Comparison of ENCODE assay signal across 1 cellular context in genomic region chr7:122844191-122844988, GRCh38.
TF ChIP-seq lines count a peak whose summit lies in the region.

No MANE protein-coding gene starts in this region.

TF ChIP-seq in HepG2, 621 proteins besides CTCF, POLR2A, EP300 and RAD21 (continued from another document and continues in another):
- TF ChIP-seq, protein P1, sequence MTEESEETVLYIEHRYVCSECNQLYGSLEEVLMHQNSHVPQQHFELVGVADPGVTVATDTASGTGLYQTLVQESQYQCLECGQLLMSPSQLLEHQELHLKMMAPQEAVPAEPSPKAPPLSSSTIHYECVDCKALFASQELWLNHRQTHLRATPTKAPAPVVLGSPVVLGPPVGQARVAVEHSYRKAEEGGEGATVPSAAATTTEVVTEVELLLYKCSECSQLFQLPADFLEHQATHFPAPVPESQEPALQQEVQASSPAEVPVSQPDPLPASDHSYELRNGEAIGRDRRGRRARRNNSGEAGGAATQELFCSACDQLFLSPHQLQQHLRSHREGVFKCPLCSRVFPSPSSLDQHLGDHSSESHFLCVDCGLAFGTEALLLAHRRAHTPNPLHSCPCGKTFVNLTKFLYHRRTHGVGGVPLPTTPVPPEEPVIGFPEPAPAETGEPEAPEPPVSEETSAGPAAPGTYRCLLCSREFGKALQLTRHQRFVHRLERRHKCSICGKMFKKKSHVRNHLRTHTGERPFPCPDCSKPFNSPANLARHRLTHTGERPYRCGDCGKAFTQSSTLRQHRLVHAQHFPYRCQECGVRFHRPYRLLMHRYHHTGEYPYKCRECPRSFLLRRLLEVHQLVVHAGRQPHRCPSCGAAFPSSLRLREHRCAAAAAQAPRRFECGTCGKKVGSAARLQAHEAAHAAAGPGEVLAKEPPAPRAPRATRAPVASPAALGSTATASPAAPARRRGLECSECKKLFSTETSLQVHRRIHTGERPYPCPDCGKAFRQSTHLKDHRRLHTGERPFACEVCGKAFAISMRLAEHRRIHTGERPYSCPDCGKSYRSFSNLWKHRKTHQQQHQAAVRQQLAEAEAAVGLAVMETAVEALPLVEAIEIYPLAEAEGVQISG (CRISPR knock-in tag; IDR thresholded peaks at IDR 0.05) = no peak
- TF ChIP-seq ZNF556 (CRISPR knock-in tag; IDR thresholded peaks at IDR 0.05; ENCODE audit: borderline replicate concordance) = no peak
- TF ChIP-seq CHCHD3 (CRISPR knock-in tag; IDR thresholded peaks at IDR 0.05) = no peak
- TF ChIP-seq, protein P2, sequence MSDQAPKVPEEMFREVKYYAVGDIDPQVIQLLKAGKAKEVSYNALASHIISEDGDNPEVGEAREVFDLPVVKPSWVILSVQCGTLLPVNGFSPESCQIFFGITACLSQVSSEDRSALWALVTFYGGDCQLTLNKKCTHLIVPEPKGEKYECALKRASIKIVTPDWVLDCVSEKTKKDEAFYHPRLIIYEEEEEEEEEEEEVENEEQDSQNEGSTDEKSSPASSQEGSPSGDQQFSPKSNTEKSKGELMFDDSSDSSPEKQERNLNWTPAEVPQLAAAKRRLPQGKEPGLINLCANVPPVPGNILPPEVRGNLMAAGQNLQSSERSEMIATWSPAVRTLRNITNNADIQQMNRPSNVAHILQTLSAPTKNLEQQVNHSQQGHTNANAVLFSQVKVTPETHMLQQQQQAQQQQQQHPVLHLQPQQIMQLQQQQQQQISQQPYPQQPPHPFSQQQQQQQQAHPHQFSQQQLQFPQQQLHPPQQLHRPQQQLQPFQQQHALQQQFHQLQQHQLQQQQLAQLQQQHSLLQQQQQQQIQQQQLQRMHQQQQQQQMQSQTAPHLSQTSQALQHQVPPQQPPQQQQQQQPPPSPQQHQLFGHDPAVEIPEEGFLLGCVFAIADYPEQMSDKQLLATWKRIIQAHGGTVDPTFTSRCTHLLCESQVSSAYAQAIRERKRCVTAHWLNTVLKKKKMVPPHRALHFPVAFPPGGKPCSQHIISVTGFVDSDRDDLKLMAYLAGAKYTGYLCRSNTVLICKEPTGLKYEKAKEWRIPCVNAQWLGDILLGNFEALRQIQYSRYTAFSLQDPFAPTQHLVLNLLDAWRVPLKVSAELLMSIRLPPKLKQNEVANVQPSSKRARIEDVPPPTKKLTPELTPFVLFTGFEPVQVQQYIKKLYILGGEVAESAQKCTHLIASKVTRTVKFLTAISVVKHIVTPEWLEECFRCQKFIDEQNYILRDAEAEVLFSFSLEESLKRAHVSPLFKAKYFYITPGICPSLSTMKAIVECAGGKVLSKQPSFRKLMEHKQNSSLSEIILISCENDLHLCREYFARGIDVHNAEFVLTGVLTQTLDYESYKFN (CRISPR knock-in tag; conservative IDR thresholded peaks at IDR 0.05) = peak; percentile 48
- TF ChIP-seq TSC22D2 (CRISPR knock-in tag; IDR thresholded peaks at IDR 0.05; ENCODE audit: borderline replicate concordance) = no peak
- no peak for TF ChIP-seq ZNF724P (CRISPR knock-in tag; IDR thresholded peaks at IDR 0.05; ENCODE audit: borderline replicate concordance)
- no peak for TF ChIP-seq FOXP1 (IDR thresholded peaks at IDR 0.05)
- TF ChIP-seq FOXP1 (CRISPR knock-in tag; IDR thresholded peaks at IDR 0.05) = peak; percentile 40; the same call in 1 of the 2 replicates
- TF ChIP-seq ZNF775 (CRISPR knock-in tag; IDR thresholded peaks at IDR 0.05; ENCODE audit: borderline replicate concordance) = no peak
- peak; percentile 29; the same call in 1 of the 2 replicates for TF ChIP-seq NFIC (IDR thresholded peaks at IDR 0.05; ENCODE audit: low read length)
- no peak for TF ChIP-seq ZNF451 (CRISPR knock-in tag; IDR thresholded peaks at IDR 0.05)
- TF ChIP-seq ZNF530 (CRISPR knock-in tag; IDR thresholded peaks at IDR 0.05; ENCODE audit: low read depth) = no peak
- peak; percentile 39; the same call in 1 of the 2 replicates for TF ChIP-seq MIXL1 (CRISPR knock-in tag; IDR thresholded peaks at IDR 0.05)
- peak; percentile 54 for TF ChIP-seq CEBPG (CRISPR knock-in tag; IDR thresholded peaks at IDR 0.05)
- peak; percentile 63; the same call in 1 of the 2 replicates for TF ChIP-seq ZBTB20 (CRISPR knock-in tag; IDR thresholded peaks at IDR 0.05; ENCODE audit: borderline replicate concordance, low read depth)
- peak; percentile 15; the same call in 1 of the 2 replicates for TF ChIP-seq CREM (IDR thresholded peaks at IDR 0.05)
- TF ChIP-seq CREM (CRISPR knock-in tag; IDR thresholded peaks at IDR 0.05) = no peak
- TF ChIP-seq HNF4A (CRISPR knock-in tag; IDR thresholded peaks at IDR 0.05) = peak; percentile 22; the same call in 1 of the 2 replicates
- TF ChIP-seq NR2F2 (IDR thresholded peaks at IDR 0.05; ENCODE audit: borderline replicate concordance, low read depth) = peak; percentile 39; the same call in 1 of the 2 replicates
- TF ChIP-seq NONO (IDR thresholded peaks at IDR 0.05) = no peak
- no peak for TF ChIP-seq NONO (CRISPR knock-in tag; conservative IDR thresholded peaks at IDR 0.05)
- no peak for TF ChIP-seq ZNF264 (CRISPR knock-in tag; IDR thresholded peaks at IDR 0.05)
- TF ChIP-seq ZNF761 (CRISPR knock-in tag; conservative IDR thresholded peaks at IDR 0.05) = no peak
- no peak for TF ChIP-seq KLF9 (CRISPR knock-in tag; IDR thresholded peaks at IDR 0.05; ENCODE audit: low read depth)
- no peak for TF ChIP-seq ZSCAN29 (CRISPR knock-in tag; conservative IDR thresholded peaks at IDR 0.05)
- TF ChIP-seq, protein P3, sequence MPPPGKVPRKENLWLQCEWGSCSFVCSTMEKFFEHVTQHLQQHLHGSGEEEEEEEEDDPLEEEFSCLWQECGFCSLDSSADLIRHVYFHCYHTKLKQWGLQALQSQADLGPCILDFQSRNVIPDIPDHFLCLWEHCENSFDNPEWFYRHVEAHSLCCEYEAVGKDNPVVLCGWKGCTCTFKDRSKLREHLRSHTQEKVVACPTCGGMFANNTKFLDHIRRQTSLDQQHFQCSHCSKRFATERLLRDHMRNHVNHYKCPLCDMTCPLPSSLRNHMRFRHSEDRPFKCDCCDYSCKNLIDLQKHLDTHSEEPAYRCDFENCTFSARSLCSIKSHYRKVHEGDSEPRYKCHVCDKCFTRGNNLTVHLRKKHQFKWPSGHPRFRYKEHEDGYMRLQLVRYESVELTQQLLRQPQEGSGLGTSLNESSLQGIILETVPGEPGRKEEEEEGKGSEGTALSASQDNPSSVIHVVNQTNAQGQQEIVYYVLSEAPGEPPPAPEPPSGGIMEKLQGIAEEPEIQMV (CRISPR knock-in tag; IDR thresholded peaks at IDR 0.05; ENCODE audit: low read depth) = no peak
- peak; percentile 39; the same call in 1 of the 2 replicates for TF ChIP-seq GATA4 (IDR thresholded peaks at IDR 0.05; ENCODE audit: borderline replicate concordance, low read depth)
- TF ChIP-seq DNMT3B (CRISPR knock-in tag; conservative IDR thresholded peaks at IDR 0.05) = no peak
- TF ChIP-seq ZNF839 (CRISPR knock-in tag; IDR thresholded peaks at IDR 0.05; ENCODE audit: borderline replicate concordance) = no peak
- no peak for TF ChIP-seq ZBTB3 (CRISPR knock-in tag; IDR thresholded peaks at IDR 0.05; ENCODE audit: borderline replicate concordance, low read depth)
- TF ChIP-seq SOX13 (IDR thresholded peaks at IDR 0.05) = no peak
- peak in 1 of 2 experiments; percentile 52; a peak in 1 of 4 replicates for TF ChIP-seq SOX13 (CRISPR knock-in tag; conservative IDR thresholded peaks at IDR 0.05 in 1 of 2, IDR thresholded peaks at IDR 0.05 in 1 of 2)
- TF ChIP-seq ARID2 (CRISPR knock-in tag; IDR thresholded peaks at IDR 0.05; ENCODE audit: borderline replicate concordance) = no peak
- TF ChIP-seq MIER3 (CRISPR knock-in tag; IDR thresholded peaks at IDR 0.05; ENCODE audit: borderline replicate concordance) = no peak
- no peak for TF ChIP-seq ZNF383 (CRISPR knock-in tag; IDR thresholded peaks at IDR 0.05; ENCODE audit: borderline replicate concordance)
- TF ChIP-seq, protein P4, sequence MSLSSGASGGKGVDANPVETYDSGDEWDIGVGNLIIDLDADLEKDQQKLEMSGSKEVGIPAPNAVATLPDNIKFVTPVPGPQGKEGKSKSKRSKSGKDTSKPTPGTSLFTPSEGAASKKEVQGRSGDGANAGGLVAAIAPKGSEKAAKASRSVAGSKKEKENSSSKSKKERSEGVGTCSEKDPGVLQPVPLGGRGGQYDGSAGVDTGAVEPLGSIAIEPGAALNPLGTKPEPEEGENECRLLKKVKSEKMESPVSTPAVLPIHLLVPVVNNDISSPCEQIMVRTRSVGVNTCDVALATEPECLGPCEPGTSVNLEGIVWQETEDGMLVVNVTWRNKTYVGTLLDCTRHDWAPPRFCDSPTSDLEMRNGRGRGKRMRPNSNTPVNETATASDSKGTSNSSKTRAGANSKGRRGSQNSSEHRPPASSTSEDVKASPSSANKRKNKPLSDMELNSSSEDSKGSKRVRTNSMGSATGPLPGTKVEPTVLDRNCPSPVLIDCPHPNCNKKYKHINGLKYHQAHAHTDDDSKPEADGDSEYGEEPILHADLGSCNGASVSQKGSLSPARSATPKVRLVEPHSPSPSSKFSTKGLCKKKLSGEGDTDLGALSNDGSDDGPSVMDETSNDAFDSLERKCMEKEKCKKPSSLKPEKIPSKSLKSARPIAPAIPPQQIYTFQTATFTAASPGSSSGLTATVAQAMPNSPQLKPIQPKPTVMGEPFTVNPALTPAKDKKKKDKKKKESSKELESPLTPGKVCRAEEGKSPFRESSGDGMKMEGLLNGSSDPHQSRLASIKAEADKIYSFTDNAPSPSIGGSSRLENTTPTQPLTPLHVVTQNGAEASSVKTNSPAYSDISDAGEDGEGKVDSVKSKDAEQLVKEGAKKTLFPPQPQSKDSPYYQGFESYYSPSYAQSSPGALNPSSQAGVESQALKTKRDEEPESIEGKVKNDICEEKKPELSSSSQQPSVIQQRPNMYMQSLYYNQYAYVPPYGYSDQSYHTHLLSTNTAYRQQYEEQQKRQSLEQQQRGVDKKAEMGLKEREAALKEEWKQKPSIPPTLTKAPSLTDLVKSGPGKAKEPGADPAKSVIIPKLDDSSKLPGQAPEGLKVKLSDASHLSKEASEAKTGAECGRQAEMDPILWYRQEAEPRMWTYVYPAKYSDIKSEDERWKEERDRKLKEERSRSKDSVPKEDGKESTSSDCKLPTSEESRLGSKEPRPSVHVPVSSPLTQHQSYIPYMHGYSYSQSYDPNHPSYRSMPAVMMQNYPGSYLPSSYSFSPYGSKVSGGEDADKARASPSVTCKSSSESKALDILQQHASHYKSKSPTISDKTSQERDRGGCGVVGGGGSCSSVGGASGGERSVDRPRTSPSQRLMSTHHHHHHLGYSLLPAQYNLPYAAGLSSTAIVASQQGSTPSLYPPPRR (CRISPR knock-in tag; IDR thresholded peaks at IDR 0.05; ENCODE audit: borderline replicate concordance) = peak; percentile 63; the same call in 1 of the 2 replicates
- TF ChIP-seq ZNF333 (CRISPR knock-in tag; IDR thresholded peaks at IDR 0.05; ENCODE audit: borderline replicate concordance) = no peak
- TF ChIP-seq ARNTL (CRISPR knock-in tag; IDR thresholded peaks at IDR 0.05) = no peak
- TF ChIP-seq KLF13 (CRISPR knock-in tag; IDR thresholded peaks at IDR 0.05) = no peak
- TF ChIP-seq, protein P5, sequence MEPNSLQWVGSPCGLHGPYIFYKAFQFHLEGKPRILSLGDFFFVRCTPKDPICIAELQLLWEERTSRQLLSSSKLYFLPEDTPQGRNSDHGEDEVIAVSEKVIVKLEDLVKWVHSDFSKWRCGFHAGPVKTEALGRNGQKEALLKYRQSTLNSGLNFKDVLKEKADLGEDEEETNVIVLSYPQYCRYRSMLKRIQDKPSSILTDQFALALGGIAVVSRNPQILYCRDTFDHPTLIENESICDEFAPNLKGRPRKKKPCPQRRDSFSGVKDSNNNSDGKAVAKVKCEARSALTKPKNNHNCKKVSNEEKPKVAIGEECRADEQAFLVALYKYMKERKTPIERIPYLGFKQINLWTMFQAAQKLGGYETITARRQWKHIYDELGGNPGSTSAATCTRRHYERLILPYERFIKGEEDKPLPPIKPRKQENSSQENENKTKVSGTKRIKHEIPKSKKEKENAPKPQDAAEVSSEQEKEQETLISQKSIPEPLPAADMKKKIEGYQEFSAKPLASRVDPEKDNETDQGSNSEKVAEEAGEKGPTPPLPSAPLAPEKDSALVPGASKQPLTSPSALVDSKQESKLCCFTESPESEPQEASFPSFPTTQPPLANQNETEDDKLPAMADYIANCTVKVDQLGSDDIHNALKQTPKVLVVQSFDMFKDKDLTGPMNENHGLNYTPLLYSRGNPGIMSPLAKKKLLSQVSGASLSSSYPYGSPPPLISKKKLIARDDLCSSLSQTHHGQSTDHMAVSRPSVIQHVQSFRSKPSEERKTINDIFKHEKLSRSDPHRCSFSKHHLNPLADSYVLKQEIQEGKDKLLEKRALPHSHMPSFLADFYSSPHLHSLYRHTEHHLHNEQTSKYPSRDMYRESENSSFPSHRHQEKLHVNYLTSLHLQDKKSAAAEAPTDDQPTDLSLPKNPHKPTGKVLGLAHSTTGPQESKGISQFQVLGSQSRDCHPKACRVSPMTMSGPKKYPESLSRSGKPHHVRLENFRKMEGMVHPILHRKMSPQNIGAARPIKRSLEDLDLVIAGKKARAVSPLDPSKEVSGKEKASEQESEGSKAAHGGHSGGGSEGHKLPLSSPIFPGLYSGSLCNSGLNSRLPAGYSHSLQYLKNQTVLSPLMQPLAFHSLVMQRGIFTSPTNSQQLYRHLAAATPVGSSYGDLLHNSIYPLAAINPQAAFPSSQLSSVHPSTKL (CRISPR knock-in tag; IDR thresholded peaks at IDR 0.05) = no peak; the same call in 1 of the 2 replicates
- peak; percentile 61; the same call in 1 of the 2 replicates for TF ChIP-seq ISL2 (CRISPR knock-in tag; IDR thresholded peaks at IDR 0.05)
- TF ChIP-seq, protein P6, sequence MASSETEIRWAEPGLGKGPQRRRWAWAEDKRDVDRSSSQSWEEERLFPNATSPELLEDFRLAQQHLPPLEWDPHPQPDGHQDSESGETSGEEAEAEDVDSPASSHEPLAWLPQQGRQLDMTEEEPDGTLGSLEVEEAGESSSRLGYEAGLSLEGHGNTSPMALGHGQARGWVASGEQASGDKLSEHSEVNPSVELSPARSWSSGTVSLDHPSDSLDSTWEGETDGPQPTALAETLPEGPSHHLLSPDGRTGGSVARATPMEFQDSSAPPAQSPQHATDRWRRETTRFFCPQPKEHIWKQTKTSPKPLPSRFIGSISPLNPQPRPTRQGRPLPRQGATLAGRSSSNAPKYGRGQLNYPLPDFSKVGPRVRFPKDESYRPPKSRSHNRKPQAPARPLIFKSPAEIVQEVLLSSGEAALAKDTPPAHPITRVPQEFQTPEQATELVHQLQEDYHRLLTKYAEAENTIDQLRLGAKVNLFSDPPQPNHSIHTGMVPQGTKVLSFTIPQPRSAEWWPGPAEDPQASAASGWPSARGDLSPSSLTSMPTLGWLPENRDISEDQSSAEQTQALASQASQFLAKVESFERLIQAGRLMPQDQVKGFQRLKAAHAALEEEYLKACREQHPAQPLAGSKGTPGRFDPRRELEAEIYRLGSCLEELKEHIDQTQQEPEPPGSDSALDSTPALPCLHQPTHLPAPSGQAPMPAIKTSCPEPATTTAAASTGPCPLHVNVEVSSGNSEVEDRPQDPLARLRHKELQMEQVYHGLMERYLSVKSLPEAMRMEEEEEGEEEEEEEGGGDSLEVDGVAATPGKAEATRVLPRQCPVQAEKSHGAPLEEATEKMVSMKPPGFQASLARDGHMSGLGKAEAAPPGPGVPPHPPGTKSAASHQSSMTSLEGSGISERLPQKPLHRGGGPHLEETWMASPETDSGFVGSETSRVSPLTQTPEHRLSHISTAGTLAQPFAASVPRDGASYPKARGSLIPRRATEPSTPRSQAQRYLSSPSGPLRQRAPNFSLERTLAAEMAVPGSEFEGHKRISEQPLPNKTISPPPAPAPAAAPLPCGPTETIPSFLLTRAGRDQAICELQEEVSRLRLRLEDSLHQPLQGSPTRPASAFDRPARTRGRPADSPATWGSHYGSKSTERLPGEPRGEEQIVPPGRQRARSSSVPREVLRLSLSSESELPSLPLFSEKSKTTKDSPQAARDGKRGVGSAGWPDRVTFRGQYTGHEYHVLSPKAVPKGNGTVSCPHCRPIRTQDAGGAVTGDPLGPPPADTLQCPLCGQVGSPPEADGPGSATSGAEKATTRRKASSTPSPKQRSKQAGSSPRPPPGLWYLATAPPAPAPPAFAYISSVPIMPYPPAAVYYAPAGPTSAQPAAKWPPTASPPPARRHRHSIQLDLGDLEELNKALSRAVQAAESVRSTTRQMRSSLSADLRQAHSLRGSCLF (CRISPR knock-in tag; IDR thresholded peaks at IDR 0.05; ENCODE audit: borderline replicate concordance) = no peak
- no peak for TF ChIP-seq THYN1 (CRISPR knock-in tag; IDR thresholded peaks at IDR 0.05; ENCODE audit: borderline replicate concordance, low read depth)
